Comparison of ENCODE assay signal across 10 cellular contexts in genomic region chr17:77995146-77995852, GRCh38. TPM values are rescaled to one million over a fixed set of nuclear protein-coding genes. Genes with fewer than 3 reads are reported as not detected.
DNase-seq lines count a peak whose midpoint lies in the region; ATAC-seq and TF ChIP-seq lines count a peak whose summit lies in the region.
"Had no signal": no experiment of that assay in that cellular context is flagged by ENCODE, and none has a peak within 500 bp of the region (broad histone marks: within the 10 kb centered on the region; RNA-seq: fewer than 3 reads in every experiment).

No MANE protein-coding gene starts in this region.

- no peak overlapping the region for H3K4me3 ChIP-seq in CD4-positive, alpha-beta memory T cell (ENCODE audit: low read length in 2 of 2)
- H3K4me3 ChIP-seq: breast epithelium had no signal

- CTCF ChIA-PET in CD4-positive, alpha-beta memory T cell (lab: Charles Lee; ENCODE audit: partially characterized antibody), result interaction anchor here (1.1 kb wide), 1 partner anchor 24 kb away, joined by 4 read pairs; no protein-coding TSS in a partner anchor

- H3K27ac Mint-ChIP-seq in CD4-positive, alpha-beta memory T cell, result peak overlapping the region in 6 of 7 donors; percentile 7 to 79 (median 48)
- peak overlapping the region; percentile 66 to 79 for H3K27ac Mint-ChIP-seq in effector memory CD8-positive, alpha-beta T cell

- POLR2A ChIA-PET in CD4-positive, alpha-beta memory T cell (lab: Charles Lee; ENCODE audit: partially characterized antibody), result interaction anchor here (0.7 to 1.5 kb wide), 2 partner anchors 31 to 38 kb away, joined by 5 to 8 read pairs; partner anchors contain the start of gene TNRC6C

- no peak for TF ChIP-seq CTCF in omental fat pad (IDR thresholded peaks at IDR 0.05)

- no peaks in the 10 kb centered on the region for H3K36me3 ChIP-seq in CD4-positive, alpha-beta memory T cell (ENCODE audit: insufficient read depth, low read length)
- H3K36me3 ChIP-seq: breast epithelium had no signal

- H3K4me1 Mint-ChIP-seq in CD4-positive, alpha-beta memory T cell, result peaks cover 58 to 84% (median 70%) of the 10 kb centered on the region in 4 donors
- H3K4me1 Mint-ChIP-seq in effector memory CD8-positive, alpha-beta T cell (ENCODE audit: low read depth in 2 of 2), result peaks cover 40 to 55% of the 10 kb centered on the region in 2 donors

- H3K36me3 Mint-ChIP-seq in CD4-positive, alpha-beta memory T cell, result peaks cover 11 to 17% of the 10 kb centered on the region in 2 donors
- peaks cover 3% of the 10 kb centered on the region for H3K36me3 Mint-ChIP-seq in effector memory CD8-positive, alpha-beta T cell (ENCODE audit: insufficient read depth)

- H3K27me3 Mint-ChIP-seq in CD4-positive, alpha-beta memory T cell, result no peaks in the 10 kb centered on the region
- no peaks in the 10 kb centered on the region for H3K27me3 Mint-ChIP-seq in effector memory CD8-positive, alpha-beta T cell

- no peak for DNase-seq in CD4-positive, alpha-beta memory T cell
- DNase-seq in NCI-H2196 (lab: John Stamatoyannopoulos, UW; ENCODE audit: unreplicated experiment) (peak; percentile 60), omental fat pad (ENCODE audit: low spot score) (no peak), ecto neural progenitor cell (ENCODE audit: low spot score) (no peak), amniotic stem cell (lab: John Stamatoyannopoulos, UW) (no peak), DMS153 (lab: John Stamatoyannopoulos, UW) (no peak), NCI-H82 treated with DMSO at 0.1 percent for 48 hours (lab: John Stamatoyannopoulos, UW; ENCODE audit: unreplicated experiment) (no peak)
- DNase-seq in effector memory CD8-positive, alpha-beta T cell, result no peak
- DNase-seq: SIG-M5 had no signal

- H3K27me3 ChIP-seq in CD4-positive, alpha-beta memory T cell (ENCODE audit: insufficient read depth, low read length), result no peaks in the 10 kb centered on the region
- H3K27me3 ChIP-seq: breast epithelium had no signal

- H3K27ac ChIP-seq in CD4-positive, alpha-beta memory T cell (ENCODE audit: low read depth, low read length), result no peak overlapping the region
- H3K27ac ChIP-seq: breast epithelium had no signal

- H3K9me3 Mint-ChIP-seq in CD4-positive, alpha-beta memory T cell, result peaks cover 0 to 3% (median 0%) of the 10 kb centered on the region in 8 donors
- no peaks in the 10 kb centered on the region for H3K9me3 Mint-ChIP-seq in effector memory CD8-positive, alpha-beta T cell

- no peaks in the 10 kb centered on the region for H3K9me3 ChIP-seq in CD4-positive, alpha-beta memory T cell (ENCODE audit: control insufficient read depth in 1 of 2, low read length in 2 of 2)
- H3K9me3 ChIP-seq: breast epithelium had no signal

- ATAC-seq in effector memory CD8-positive, alpha-beta T cell (replicated peaks), result no peak
- peak; percentile 57 for ATAC-seq in omental fat pad (ENCODE audit: low FRiP score)

- peak overlapping the region in 3 of 8 donors; percentile 20 to 57 (median 38) for H3K4me3 Mint-ChIP-seq in CD4-positive, alpha-beta memory T cell
- peak overlapping the region in 1 of 2 donors; percentile 23 for H3K4me3 Mint-ChIP-seq in effector memory CD8-positive, alpha-beta T cell

- intact Hi-C loops in CD4-positive, alpha-beta memory T cell (cut with micrococcal nuclease), result no loop called here

- H3K4me1 ChIP-seq in CD4-positive, alpha-beta memory T cell (ENCODE audit: insufficient read depth, low read length), result peaks cover 33% of the 10 kb centered on the region
- H3K4me1 ChIP-seq: breast epithelium had no signal

RNA-seq across cellular contexts. Expression of gene TNRC6C, which starts 36.8 kb away (rescaled TPM):
- total RNA-seq in CD4-positive, alpha-beta memory T cell, result 100 to 1,000 TPM; 105 to 112 TPM
- polyA plus RNA-seq in CD4-positive, alpha-beta memory T cell, result 1 to 10 TPM; 1.3 to 9.4 TPM
- 10 to 100 TPM in 2 of 4 donors, 1 to 10 TPM in 2; 6.4 to 20.5 (median 10.5) TPM for total RNA-seq in omental fat pad

Comparison
In these comparisons a context has a peak if more than half of its experiments do, and no peak if none do; other contexts are left out.
1. RNA of gene TNRC6C, which starts 36.8 kb away (total RNA-seq): 105 to 112 TPM in CD4-positive, alpha-beta memory T cell; 6.4 to 20.5 TPM in omental fat pad; every median in the first group is over 4 times any median in the second.